Comparison of ENCODE assay signal across 13 cellular contexts in the genomic region with DNA sequence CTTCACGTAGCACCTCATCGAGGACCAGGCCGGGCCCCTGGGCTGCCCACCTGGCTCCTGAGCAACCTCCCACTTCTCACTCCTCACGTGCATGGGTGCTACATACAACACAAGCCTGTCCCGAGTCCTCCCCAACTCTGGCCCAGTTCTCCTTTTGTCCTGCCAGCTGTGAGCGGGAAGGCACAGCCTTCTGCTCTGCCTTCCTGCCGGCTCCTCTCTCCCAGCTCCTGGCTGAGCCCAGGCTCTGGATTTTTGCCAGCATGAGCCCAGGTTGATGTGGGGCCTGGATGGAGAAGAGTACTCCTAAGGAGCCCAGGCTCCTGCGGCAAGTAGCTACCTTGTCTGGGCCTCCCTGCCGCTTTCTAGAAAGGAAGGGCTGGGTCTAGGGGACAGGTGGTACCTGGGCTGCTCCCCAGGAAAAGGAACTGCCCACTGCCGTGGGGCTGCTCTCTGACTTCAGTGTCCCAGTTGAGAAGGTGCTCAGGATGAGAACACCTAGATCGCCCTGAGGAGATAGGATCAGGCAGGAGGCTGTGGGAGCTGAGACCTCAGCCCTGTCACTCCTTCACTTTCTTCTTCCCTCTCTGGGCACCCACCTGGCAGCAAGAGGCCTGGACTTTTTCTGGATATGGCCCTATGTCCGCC. TPM values are rescaled to one million over a fixed set of nuclear protein-coding genes. Genes with fewer than 3 reads are reported as not detected.
DNase-seq lines count a peak whose midpoint lies in the region; ATAC-seq, FAIRE-seq and TF ChIP-seq lines count a peak whose summit lies in the region.
"Had no signal": no experiment of that assay in that cellular context is flagged by ENCODE, and none has a peak within 500 bp of the region (broad histone marks: within the 10 kb centered on the region; RNA-seq: fewer than 3 reads in every experiment).

No MANE protein-coding gene starts in this region.

- WGBS in K562 (ENCODE audit: insufficient coverage, low coverage, missing lambda C conversion rate): 59% methylated on average over 12 of the region's 12 CpGs
- 62 to 67% methylated on average over 8 to 12 of the region's 12 CpGs for whole genome bisulfite sequencing in tibial nerve, 2 donors

- H3K4me3 ChIP-seq in K562 (no peak overlapping the region; the same call in 1 of the 2 replicates), lower lobe of right lung (no peak overlapping the region), tibial nerve (no peak overlapping the region)

- H3K27me3 ChIP-seq in K562 (ENCODE audit: control insufficient read depth in 2 of 2, insufficient read depth in 2 of 2, low read length in 2 of 2) (no peaks in the 10 kb centered on the region), lower lobe of right lung (ENCODE audit: low read depth) (no peaks in the 10 kb centered on the region), tibial nerve (no peaks in the 10 kb centered on the region)

- H3K27ac ChIP-seq in K562 (ENCODE audit: extremely low read depth, low read depth, low read length) (peak overlapping the region; percentile 63), lower lobe of right lung (peak overlapping the region; percentile 66), tibial nerve (peak overlapping the region; percentile 60 to 84 (median 68))
- H3K27ac ChIP-seq: neutrophil had no signal

- peak; percentile 59 for ATAC-seq in K562
- ATAC-seq in lower lobe of right lung: peak in 1 of 2 donors; percentile 12

- POLR2A ChIA-PET in K562 (lab: Yijun Ruan, JAX): interaction anchor here (0.5 to 2.4 kb wide), 7 partner anchors 10 to 527 kb away, joined by 3 to 20 read pairs (median 4); a partner anchor contains a TSS

- no peaks in the 10 kb centered on the region for H3K9me3 ChIP-seq in K562 (replicated peaks; ENCODE audit: control insufficient read depth, insufficient read depth, low read depth, low read length)
- no peaks in the 10 kb centered on the region for H3K9me3 ChIP-seq in lower lobe of right lung
- H3K9me3 ChIP-seq in tibial nerve: no peaks in the 10 kb centered on the region
- H3K9me3 ChIP-seq: neutrophil had no signal

- TF ChIP-seq POLR2A in K562 (conservative IDR thresholded peaks at IDR 0.05) (no peak), tibial nerve (IDR thresholded peaks at IDR 0.05) (no peak)

- TF ChIP-seq EP300 in K562 (IDR thresholded peaks at IDR 0.05; ENCODE audit: low read length): no peak
- no peak for TF ChIP-seq EP300 in tibial nerve (IDR thresholded peaks at IDR 0.05)

- TF ChIP-seq CTCF in K562 (IDR thresholded peaks at IDR 0.05 in 2 of 3, conservative IDR thresholded peaks at IDR 0.05 in 1 of 3; ENCODE audit: insufficient read depth in 2 of 3, low read depth in 1 of 3, low read length in 3 of 3) (no peak), lower lobe of right lung (IDR thresholded peaks at IDR 0.05) (no peak), tibial nerve (IDR thresholded peaks at IDR 0.05) (no peak)

- no peak for TF ChIP-seq RAD21 in K562 (CRISPR knock-in tag; conservative IDR thresholded peaks at IDR 0.05 in 1 of 2, IDR thresholded peaks at IDR 0.05 in 1 of 2)

- DNase-seq in NCI-H1092 (lab: John Stamatoyannopoulos, UW) (peak; percentile 26), K562 (ENCODE audit: extremely low read depth in 1 of 4, low spot score in 3 of 4) (peak in 2 of 4 experiments; percentile 65 to 69), lower lobe of right lung (no peak), tibial nerve (ENCODE audit: low spot score in 2 of 2) (no peak), head of caudate nucleus (no peak), retina (no peak), KBM-7 (no peak), UCSD-AML1 (lab: John Stamatoyannopoulos, UW; ENCODE audit: unreplicated experiment) (no peak)
- DNase-seq: activated T-cell treated with anti-CD3 and anti-CD28 coated beads for 4 hours, dermis blood vessel endothelial cell, NCI-H526, T-helper 2 cell had no signal

- H3K4me1 ChIP-seq in K562 (replicated peaks in 1 of 2; ENCODE audit: control insufficient read depth in 2 of 2, insufficient read depth in 2 of 2, low read length in 2 of 2): peaks cover 31 to 82% of the 10 kb centered on the region in 2 experiments
- H3K4me1 ChIP-seq in lower lobe of right lung: peaks cover 56% of the 10 kb centered on the region
- H3K4me1 ChIP-seq in tibial nerve: peaks cover 0 to 84% (median 42%) of the 10 kb centered on the region in 4 donors

- intact Hi-C loops in K562 (cut with micrococcal nuclease) (no loop called here), lower lobe of right lung (cut with DNase I) (no loop called here), head of caudate nucleus (cut with DNase I) (no loop called here)

- peak overlapping the region; percentile 83 for H2AFZ ChIP-seq in K562 (ENCODE audit: low read depth, low read length)

- in situ Hi-C loops in K562 (cut with MboI) (no loop called here), KBM-7 (cut with MboI; ENCODE audit: low pct_unique_long_range_greater_than_20kb, low sequenced_read_pairs) (loop anchor here (25.0 kb wide), 1 partner anchor 92 kb away; a partner anchor contains a TSS)

- H3K9ac ChIP-seq in K562 (ENCODE audit: insufficient read depth in 1 of 2, low read depth in 2 of 2, low read length in 2 of 2): peak overlapping the region; percentile 52 to 92

- peaks cover 42% of the 10 kb centered on the region; the same call in 2 of the 3 replicates for H3K36me3 ChIP-seq in K562 (ENCODE audit: control insufficient read depth, insufficient read depth, low read length)
- peaks cover 58% of the 10 kb centered on the region for H3K36me3 ChIP-seq in lower lobe of right lung
- H3K36me3 ChIP-seq in tibial nerve: peaks cover 0 to 77% (median 0%) of the 10 kb centered on the region in 3 donors
- H3K36me3 ChIP-seq: neutrophil had no signal

- no peaks in the 10 kb centered on the region for H4K20me1 ChIP-seq in K562 (replicated peaks; ENCODE audit: control insufficient read depth, insufficient read depth, low read length)

- CTCF ChIA-PET in K562 (lab: Yijun Ruan, JAX; ENCODE audit: low intra/inter-chr PET ratio): no interaction called here

- BruUV-seq in K562 (replicated peaks; lab: Mats Ljungman, UMichigan): no TSS peak

- no peaks in the 10 kb centered on the region for H3K79me2 ChIP-seq in K562 (ENCODE audit: control insufficient read depth, insufficient read depth, low read length)

- H3K4me2 ChIP-seq in K562 (ENCODE audit: insufficient read depth, low read length): peak overlapping the region; percentile 68

- no peaks in the 10 kb centered on the region for H3K9me1 ChIP-seq in K562 (ENCODE audit: control insufficient read depth, insufficient read depth, low read length)

- no peak for FAIRE-seq in K562 (lab: Jason Lieb, UNC)

RNA-seq across cellular contexts. Expression of a gene that starts 23.6 kb away (rescaled TPM):
- 54.5 and 112 TPM in 2 replicates for total RNA-seq in K562 (2011; cell fraction: chromatin; rRNA removed; ENCODE audit: low replicate concordance)
- 105 and 123 TPM in 2 replicates for total RNA-seq in K562 (2011; cell fraction: nucleolus; rRNA removed)
- total RNA-seq in K562 (2011; cell fraction: nucleoplasm; rRNA removed): 74.6 and 89.7 TPM in 2 replicates
- total RNA-seq in K562 (2014; rRNA removed) (266 and 312 TPM in 2 replicates), K562 (2014; rRNA removed; fragmentation: Illumina TruSeq; extraction: Trizol) (13.2 and 17.7 TPM in 2 replicates), K562 (2015; rRNA removed; fragmentation: Illumina TruSeq; extraction: Trizol) (89.9 and 108 TPM in 2 replicates), K562 (2021) (216 and 218 TPM in 2 replicates), lower lobe of right lung (27.2 TPM), tibial nerve (10 to 100 TPM; 21.1 to 43.5 (median 25.8) TPM)
- polyA plus RNA-seq in K562 (2011; rRNA removed) (34.0 and 47.0 TPM in 2 replicates), K562 (2014; fragmentation: Illumina TruSeq; extraction: Trizol) (17.8 and 71.5 TPM in 2 replicates), K562 (2014; fragmentation: Nextera tagmentation; extraction: Ambion mirVana) (1 to 10 TPM; 1.3 to 1.6 TPM), K562 (2014; rRNA removed) (165 and 175 TPM in 2 replicates)
- polyA plus RNA-seq in K562 (2011; cell fraction: cytosol; rRNA removed): 73.1 and 246 TPM in 2 replicates
- polyA plus RNA-seq in K562 (2011; cell fraction: nucleus; rRNA removed): 76.6 and 132 TPM in 2 replicates
- 144 and 229 TPM in 2 replicates for polyA plus RNA-seq in K562 (2012)
- polyA minus RNA-seq in K562 (2011; rRNA and poly(A)+ RNA removed): 12.7 and 14.2 TPM in 2 replicates
- 46.0 and 79.3 TPM in 2 replicates for polyA minus RNA-seq in K562 (2011; cell fraction: cytosol; rRNA and poly(A)+ RNA removed)
- 37.4 and 52.3 TPM in 2 replicates for polyA minus RNA-seq in K562 (2011; cell fraction: nucleus; rRNA and poly(A)+ RNA removed)

RNA-seq across cellular contexts. Expression of a gene that starts 37.5 kb away (rescaled TPM):
- 73.3 and 179 TPM in 2 replicates for total RNA-seq in K562 (2011; cell fraction: chromatin; rRNA removed; ENCODE audit: low replicate concordance)
- 168 and 175 TPM in 2 replicates for total RNA-seq in K562 (2011; cell fraction: nucleolus; rRNA removed)
- 79.0 and 80.0 TPM in 2 replicates for total RNA-seq in K562 (2011; cell fraction: nucleoplasm; rRNA removed)
- total RNA-seq in K562 (2014; rRNA removed) (89.1 and 113 TPM in 2 replicates), K562 (2014; rRNA removed; fragmentation: Illumina TruSeq; extraction: Trizol) (25.8 and 42.9 TPM in 2 replicates), K562 (2015; rRNA removed; fragmentation: Illumina TruSeq; extraction: Trizol) (54.3 and 60.2 TPM in 2 replicates), K562 (2021) (118 TPM in 2 replicates), lower lobe of right lung (29.3 TPM), tibial nerve (10 to 100 TPM; 38.4 to 92.7 (median 49.2) TPM)
- polyA plus RNA-seq in K562 (2011; rRNA removed) (44.1 and 53.3 TPM in 2 replicates), K562 (2014; fragmentation: Illumina TruSeq; extraction: Trizol) (84.8 and 96.2 TPM in 2 replicates), K562 (2014; fragmentation: Nextera tagmentation; extraction: Ambion mirVana) (10 to 100 TPM in 1 of 2 experiments, 1 to 10 TPM in 1; 5.8 to 10.9 TPM), K562 (2014; rRNA removed) (155 and 158 TPM in 2 replicates)
- 39.2 and 80.0 TPM in 2 replicates for polyA plus RNA-seq in K562 (2011; cell fraction: cytosol; rRNA removed)
- polyA plus RNA-seq in K562 (2011; cell fraction: nucleus; rRNA removed): 282 and 531 TPM in 2 replicates
- polyA plus RNA-seq in K562 (2012): 59.6 and 77.8 TPM in 2 replicates
- 23.7 and 27.9 TPM in 2 replicates for polyA minus RNA-seq in K562 (2011; rRNA and poly(A)+ RNA removed)
- polyA minus RNA-seq in K562 (2011; cell fraction: cytosol; rRNA and poly(A)+ RNA removed): 49.3 and 51.7 TPM in 2 replicates
- polyA minus RNA-seq in K562 (2011; cell fraction: nucleus; rRNA and poly(A)+ RNA removed): 50.5 and 77.3 TPM in 2 replicates

RNA-seq across cellular contexts. Expression of a gene that starts 39.0 kb away (rescaled TPM):
- total RNA-seq in K562 (2011; cell fraction: chromatin; rRNA removed; ENCODE audit: low replicate concordance): 31.6 and 133 TPM in 2 replicates
- 77.5 and 89.6 TPM in 2 replicates for total RNA-seq in K562 (2011; cell fraction: nucleolus; rRNA removed)
- total RNA-seq in K562 (2011; cell fraction: nucleoplasm; rRNA removed): 35.3 and 45.1 TPM in 2 replicates
- total RNA-seq in K562 (2014; rRNA removed) (62.4 and 85.7 TPM in 2 replicates), K562 (2014; rRNA removed; fragmentation: Illumina TruSeq; extraction: Trizol) (9.1 and 9.5 TPM in 2 replicates), K562 (2015; rRNA removed; fragmentation: Illumina TruSeq; extraction: Trizol) (40.2 and 46.8 TPM in 2 replicates), K562 (2021) (93.0 and 96.6 TPM in 2 replicates), lower lobe of right lung (35.2 TPM), tibial nerve (10 to 100 TPM; 15.3 to 37.1 (median 25.8) TPM)
- polyA plus RNA-seq in K562 (2011; rRNA removed) (25.8 and 49.0 TPM in 2 replicates), K562 (2014; fragmentation: Illumina TruSeq; extraction: Trizol) (23.2 and 90.7 TPM in 2 replicates), K562 (2014; fragmentation: Nextera tagmentation; extraction: Ambion mirVana) (under 1 TPM; 0.04 to 0.17 TPM), K562 (2014; rRNA removed) (46.1 and 68.1 TPM in 2 replicates)
- polyA plus RNA-seq in K562 (2011; cell fraction: cytosol; rRNA removed): 59.4 and 222 TPM in 2 replicates
- 52.2 and 123 TPM in 2 replicates for polyA plus RNA-seq in K562 (2011; cell fraction: nucleus; rRNA removed)
- polyA plus RNA-seq in K562 (2012): 35.2 and 37.0 TPM in 2 replicates
- 17.9 and 39.8 TPM in 2 replicates for polyA minus RNA-seq in K562 (2011; rRNA and poly(A)+ RNA removed)
- polyA minus RNA-seq in K562 (2011; cell fraction: cytosol; rRNA and poly(A)+ RNA removed): 67.5 and 79.0 TPM in 2 replicates
- 16.6 and 18.0 TPM in 2 replicates for polyA minus RNA-seq in K562 (2011; cell fraction: nucleus; rRNA and poly(A)+ RNA removed)
